8 cellular contexts compared by ENCODE assay signal in the genomic region with DNA sequence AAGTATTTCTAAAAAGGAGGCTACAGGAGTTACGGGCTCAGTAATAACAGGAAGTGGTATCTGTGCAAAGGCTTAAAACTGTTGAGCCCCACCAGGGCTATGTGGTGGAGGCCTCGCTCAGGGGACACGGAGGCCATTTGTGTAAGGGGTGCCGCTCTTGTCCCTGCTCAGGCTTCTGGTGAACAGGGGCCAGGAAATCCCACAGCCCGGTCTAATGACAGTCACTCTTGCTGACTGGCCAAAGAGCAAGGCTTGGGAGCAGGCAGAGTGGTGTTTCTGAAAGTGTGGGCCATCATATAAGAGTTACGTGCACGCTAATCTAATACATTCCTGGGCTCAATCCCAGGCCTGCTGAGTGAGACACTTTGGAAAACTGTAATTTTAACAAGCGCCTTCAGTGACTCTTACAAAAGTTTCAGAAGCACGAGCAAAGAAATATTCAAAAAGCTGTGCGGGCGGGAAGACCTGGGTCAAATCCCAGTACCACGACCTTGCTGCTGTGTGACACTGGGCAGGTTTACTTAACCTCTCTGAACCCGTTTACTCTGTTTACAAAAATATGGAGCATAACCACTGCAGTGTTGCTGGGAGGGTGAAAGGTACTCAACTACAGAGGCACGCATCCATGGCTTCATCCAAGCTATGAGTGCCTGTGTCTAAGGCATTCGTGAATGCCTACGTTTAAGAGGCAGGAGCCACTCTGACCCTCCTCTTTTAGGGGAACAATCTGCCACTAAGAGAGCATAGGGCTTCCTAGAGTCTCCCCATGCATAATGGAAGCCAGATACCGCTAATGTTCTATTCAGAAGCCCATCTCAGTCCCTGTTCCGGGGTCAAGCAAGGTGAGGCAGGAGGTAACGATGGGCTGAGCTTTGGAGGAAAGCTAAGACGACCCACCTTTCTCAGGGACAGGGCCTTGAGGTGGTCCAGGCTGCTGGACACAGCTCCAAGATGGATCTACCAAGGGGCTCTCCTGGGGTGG. TPM values are rescaled to one million over a fixed set of nuclear protein-coding genes. Genes with fewer than 3 reads are reported as not detected.
DNase-seq lines count a peak whose midpoint lies in the region; ATAC-seq and TF ChIP-seq lines count a peak whose summit lies in the region.

No MANE protein-coding gene starts in this region.

- peak; percentile 30 to 34 for ATAC-seq in activated naive CD4-positive, alpha-beta T cell treated with anti-CD3 and anti-CD28 coated beads, Interleukin-2, amount 50 U/mL, for 72 hours
- ATAC-seq in lung (ENCODE audit: insufficient read depth, low FRiP score): no peak

- H3K9me3 ChIP-seq in lung (ENCODE audit: control insufficient read depth in 2 of 2, insufficient read depth in 1 of 2, low read length in 1 of 2) (no peaks in the 10 kb centered on the region), transverse colon (no peaks in the 10 kb centered on the region)

- in situ Hi-C loops in transverse colon (cut with MboI; ENCODE audit: low pct_ligation_motif_present in 1 of 4, low pct_unique_long_range_greater_than_20kb in 1 of 4, low sequenced_read_pairs in 3 of 4): loop anchor here in 1 of 4 donors (25.0 kb wide), 1 partner anchor 226 kb away; no protein-coding TSS in a partner anchor
- in situ Hi-C loops in GM13976 (cut with MboI; ENCODE audit: low sequenced_read_pairs, unreplicated experiment): no loop called here

- no peaks in the 10 kb centered on the region for H3K36me3 ChIP-seq in lung (ENCODE audit: control insufficient read depth in 2 of 2, insufficient read depth in 2 of 2, low read length in 2 of 2)
- H3K36me3 ChIP-seq in transverse colon: no peaks in the 10 kb centered on the region

- H3K4me1 ChIP-seq in lung (ENCODE audit: control insufficient read depth in 2 of 2, insufficient read depth in 2 of 2, low read length in 2 of 2) (peaks cover 0 to 14% of the 10 kb centered on the region in 2 donors), transverse colon (peaks cover 13 to 34% (median 26%) of the 10 kb centered on the region in 4 donors)

- H3K4me3 ChIP-seq in lung: peak overlapping the region; percentile 52
- peak overlapping the region in 3 of 4 donors; percentile 46 to 62 (median 49) for H3K4me3 ChIP-seq in transverse colon

- H3K27me3 ChIP-seq in lung (ENCODE audit: control insufficient read depth, insufficient read depth) (no peaks in the 10 kb centered on the region), transverse colon (no peaks in the 10 kb centered on the region)

- H3K27ac Mint-ChIP-seq in activated naive CD4-positive, alpha-beta T cell treated with anti-CD3 and anti-CD28 coated beads, Interleukin-2, amount 10 ng/mL, durations not matched to agents 7 days and 5 days: peak overlapping the region; percentile 99
- H3K27ac Mint-ChIP-seq in activated naive CD4-positive, alpha-beta T cell treated with anti-CD3 and anti-CD28 coated beads, Interleukin-2, amount 50 U/mL, for 72 hours: peak overlapping the region; percentile 97 to 98

- no peaks in the 10 kb centered on the region for H3K9me3 Mint-ChIP-seq in activated naive CD4-positive, alpha-beta T cell treated with anti-CD3 and anti-CD28 coated beads, Interleukin-2, amount 10 ng/mL, durations not matched to agents 7 days and 5 days
- peaks cover 0 to 6% of the 10 kb centered on the region in 2 donors for H3K9me3 Mint-ChIP-seq in activated naive CD4-positive, alpha-beta T cell treated with anti-CD3 and anti-CD28 coated beads, Interleukin-2, amount 50 U/mL, for 72 hours

- H3K27ac ChIP-seq in lung (ENCODE audit: low read depth in 1 of 2, low read length in 1 of 2) (peak overlapping the region in 1 of 2 donors; percentile 74), transverse colon (peak overlapping the region; percentile 69 to 83 (median 78))

- peak; percentile 64 for DNase-seq in activated naive CD4-positive, alpha-beta T cell treated with anti-CD3 and anti-CD28 coated beads, Interleukin-2, amount 10 ng/mL, durations not matched to agents 7 days and 5 days
- DNase-seq in activated naive CD4-positive, alpha-beta T cell treated with Interleukin-2 at 50 U/mL for 16 hours: no peak
- DNase-seq in activated naive CD4-positive, alpha-beta T cell treated with anti-CD3 and anti-CD28 coated beads, Interleukin-2, amount 50 U/mL, for 72 hours (ENCODE audit: low spot score in 2 of 2): no peak
- DNase-seq in lung (ENCODE audit: low spot score) (no peak), transverse colon (peak; percentile 22), GM13976 (ENCODE audit: low spot score) (no peak), head of caudate nucleus (no peak), NCI-H187 (lab: John Stamatoyannopoulos, UW) (no peak)

- CTCF ChIA-PET in activated naive CD4-positive, alpha-beta T cell treated with anti-CD3 and anti-CD28 coated beads, Interleukin-2, amount 10 ng/mL, durations not matched to agents 7 days and 5 days (lab: Charles Lee): interaction anchor here (0.6 to 1.8 kb wide), 12 partner anchors 8 to 87 kb away, joined by 3 to 9 read pairs (median 3); no protein-coding TSS in a partner anchor

- peak overlapping the region; percentile 98 for H3K4me3 Mint-ChIP-seq in activated naive CD4-positive, alpha-beta T cell treated with anti-CD3 and anti-CD28 coated beads, Interleukin-2, amount 10 ng/mL, durations not matched to agents 7 days and 5 days

- TF ChIP-seq EP300 in transverse colon (IDR thresholded peaks at IDR 0.05; ENCODE audit: low read depth): no peak

- TF ChIP-seq POLR2A in transverse colon (IDR thresholded peaks at IDR 0.05): no peak

- 58 to 64% methylated on average over 20 of the region's 20 CpGs for WGBS in lung, 2 donors
- WGBS in transverse colon (ENCODE audit: low coverage in 1 of 2), 2 donors: 63% methylated on average over 20 of the region's 20 CpGs; no CpG with 5 or more reads in 1 of the 2 donors

- peaks cover 28% of the 10 kb centered on the region for H3K27me3 Mint-ChIP-seq in activated naive CD4-positive, alpha-beta T cell treated with anti-CD3 and anti-CD28 coated beads, Interleukin-2, amount 10 ng/mL, durations not matched to agents 7 days and 5 days

- TF ChIP-seq CTCF in lung (IDR thresholded peaks at IDR 0.05; ENCODE audit: control extremely low read depth, extremely low read depth): no peak
- TF ChIP-seq CTCF in transverse colon (IDR thresholded peaks at IDR 0.05): no peak
- TF ChIP-seq CTCF in GM13976 (IDR thresholded peaks at IDR 0.05; ENCODE audit: borderline replicate concordance, control extremely low read depth, extremely low read depth, insufficient read depth, missing control alignments): no peak

- peaks cover 59% of the 10 kb centered on the region for H3K4me1 Mint-ChIP-seq in activated naive CD4-positive, alpha-beta T cell treated with anti-CD3 and anti-CD28 coated beads, Interleukin-2, amount 10 ng/mL, durations not matched to agents 7 days and 5 days

- peaks cover 52% of the 10 kb centered on the region for H3K36me3 Mint-ChIP-seq in activated naive CD4-positive, alpha-beta T cell treated with anti-CD3 and anti-CD28 coated beads, Interleukin-2, amount 10 ng/mL, durations not matched to agents 7 days and 5 days
- H3K36me3 Mint-ChIP-seq in activated naive CD4-positive, alpha-beta T cell treated with anti-CD3 and anti-CD28 coated beads, Interleukin-2, amount 50 U/mL, for 72 hours: peaks cover 41 to 46% of the 10 kb centered on the region in 2 donors

- intact Hi-C loops in transverse colon (cut with DNase I; ENCODE audit: low total_unique reads) (no loop called here), head of caudate nucleus (cut with DNase I) (no loop called here)

RNA-seq across cellular contexts. Expression of a gene that starts 2.0 kb away (rescaled TPM):
- total RNA-seq in activated naive CD4-positive, alpha-beta T cell treated with anti-CD3 and anti-CD28 coated beads, Interleukin-2, amount 50 U/mL, for 72 hours: 10 to 100 TPM; 16.6 to 44.6 TPM
- total RNA-seq in lung: 10 to 100 TPM in 1 of 2 donors, 1 to 10 TPM in 1; 4.5 to 33.7 TPM
- 1 to 10 TPM; 5.6 to 6.9 TPM for polyA plus RNA-seq in lung
- 1 to 10 TPM; 1.4 to 10.0 (median 3.6) TPM for total RNA-seq in transverse colon

Comparison
In these comparisons a context has a peak if more than half of its experiments do, and no peak if none do; other contexts are left out.
1. DNase-seq: peak in activated naive CD4-positive, alpha-beta T cell treated with anti-CD3 and anti-CD28 coated beads, Interleukin-2, amount 10 ng/mL, durations not matched to agents 7 days and 5 days (single experiment) and transverse colon (single experiment); none in activated naive CD4-positive, alpha-beta T cell treated with Interleukin-2 at 50 U/mL for 16 hours (single experiment), activated naive CD4-positive, alpha-beta T cell treated with anti-CD3 and anti-CD28 coated beads, Interleukin-2, amount 50 U/mL, for 72 hours (0 of 2), lung (single experiment), GM13976 (single experiment), head of caudate nucleus (0 of 42) and NCI-H187 (0 of 2).